ENCODE assay signal across 10 cellular contexts in the genomic region with DNA sequence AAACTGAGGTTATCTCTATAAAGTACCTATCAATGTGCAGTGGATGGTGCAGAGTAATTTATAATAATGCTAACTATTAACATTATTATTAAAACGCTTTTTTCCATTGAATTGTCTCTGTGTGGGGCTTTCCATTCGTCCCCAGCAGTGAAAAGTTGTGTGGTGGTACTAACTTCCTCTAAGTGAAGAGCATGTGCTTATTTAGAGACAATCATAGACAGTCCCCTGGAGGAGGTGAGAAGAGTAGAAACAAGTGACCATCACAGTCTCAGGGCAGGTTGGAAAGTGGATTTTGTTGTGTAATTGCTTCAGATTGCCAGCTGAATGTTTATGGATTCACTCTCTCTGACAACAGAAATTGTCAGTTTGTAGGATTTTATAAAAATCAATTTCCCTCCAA. TPM values are rescaled to one million over a fixed set of nuclear protein-coding genes. Genes with fewer than 3 reads are reported as not detected.
"Had no signal": no experiment of that assay in that cellular context is flagged by ENCODE, and none has a peak within 500 bp of the region (broad histone marks: within the 10 kb centered on the region; RNA-seq: fewer than 3 reads in every experiment).

No MANE protein-coding gene starts in this region.

RNA-seq across cellular contexts. Expression of gene OR2A42, which starts 8.4 kb away (rescaled TPM):
- total RNA-seq: activated B cell treated with CpG ODN at 0.5 μM for 24 hours; activated CD4-positive, alpha-beta memory T cell treated with anti-CD3 and anti-CD28 coated beads for 36 hours; activated CD4-positive, alpha-beta memory T cell treated with anti-CD3 and anti-CD28 coated beads, Interleukin-2, amount 10 ng/mL, durations not matched to agents 7 days and 5 days; activated CD4-positive, alpha-beta T cell treated with anti-CD3 and anti-CD28 coated beads for 36 hours; activated CD4-positive, alpha-beta T cell treated with anti-CD3 and anti-CD28 coated beads, Interleukin-2, amount 10 ng/mL, durations not matched to agents 24 days and 14 days; activated CD8-positive, alpha-beta memory T cell treated with anti-CD3 and anti-CD28 coated beads for 36 hours; activated CD8-positive, alpha-beta memory T cell treated with anti-CD3 and anti-CD28 coated beads, Interleukin-2, amount 10 ng/mL, durations not matched to agents 7 days and 5 days; activated CD8-positive, alpha-beta T cell treated with anti-CD3 and anti-CD28 coated beads for 36 hours; activated CD8-positive, alpha-beta T cell treated with anti-CD3 and anti-CD28 coated beads, Interleukin-2, amount 10 ng/mL, durations not matched to agents 7 days and 5 days; T-helper 2 cell treated with Interferon-gamma antibody and Interleukin-4, amounts not matched to agents 100 ng/mL and 5 ng/mL, for 36 hours had no signal

RNA-seq across cellular contexts. Expression of gene CTAGE8, which starts 38.1 kb away (rescaled TPM):
- total RNA-seq: activated CD8-positive, alpha-beta memory T cell treated with anti-CD3 and anti-CD28 coated beads, Interleukin-2, amount 10 ng/mL, durations not matched to agents 7 days and 5 days had no signal

RNA-seq across cellular contexts. Expression of gene CTAGE4, which starts 47.8 kb away (rescaled TPM):
- total RNA-seq: activated B cell treated with CpG ODN at 0.5 μM for 24 hours had no signal
